ENCODE assay signal across 9 cellular contexts in genomic region chr11:44281151-44281550, GRCh38. TPM values are rescaled to one million over a fixed set of nuclear protein-coding genes. Genes with fewer than 3 reads are reported as not detected.
"Had no signal": no experiment of that assay in that cellular context is flagged by ENCODE, and none has a peak within 500 bp of the region (broad histone marks: within the 10 kb centered on the region; RNA-seq: fewer than 3 reads in every experiment).

No MANE protein-coding gene starts in this region.

- H3K36me3 ChIP-seq: HAP-1 had no signal

- H3K9ac ChIP-seq: GM23248 had no signal

- DNase-seq: GM23248, GOT3, KG1 had no signal

- H2AFZ ChIP-seq: GM23248 had no signal

- H3K4me1 Mint-ChIP-seq: IgD-negative memory B cell had no signal

- H3K9me3 ChIP-seq: HAP-1 had no signal

- H3K4me3 Mint-ChIP-seq: IgD-negative memory B cell had no signal

- H3K4me1 ChIP-seq: HAP-1 had no signal

- H3K27ac ChIP-seq: GM23248, HL-60 had no signal

- H3K36me3 Mint-ChIP-seq: IgD-negative memory B cell had no signal

- H3K9me3 Mint-ChIP-seq: IgD-negative memory B cell had no signal

- H3K4me3 ChIP-seq: GM23248, HAP-1 had no signal

RNA-seq across cellular contexts. Expression of gene ALX4, which starts 28.8 kb away (rescaled TPM):
- total RNA-seq: GM23248, H7, HepG2, HT1080 had no signal
- polyA plus RNA-seq: GM23248, HepG2, IgD-negative memory B cell had no signal
